ENCODE assay signal across 19 cellular contexts in genomic region chr1:92901699-92902405, GRCh38. TPM values are rescaled to one million over a fixed set of nuclear protein-coding genes. Genes with fewer than 3 reads are reported as not detected.
A peak's percentile ranks its signal among the peaks of the same experiment; 100 is the strongest.
DNase-seq lines count a peak whose midpoint lies in the region; ATAC-seq and TF ChIP-seq lines count a peak whose summit lies in the region.
"Had no signal": no experiment of that assay in that cellular context is flagged by ENCODE, and none has a peak within 500 bp of the region (broad histone marks: within the 10 kb centered on the region; RNA-seq: fewer than 3 reads in every experiment).

No MANE protein-coding gene starts in this region.

- POLR2A ChIA-PET in OCI-LY7 (lab: Charles Lee): interaction anchor here (0.7 to 5.4 kb wide), 13 partner anchors 11 to 61 kb away, joined by 3 to 54 read pairs (median 5); no protein-coding TSS in a partner anchor

- no peak overlapping the region for H2AFZ ChIP-seq in OCI-LY7 (ENCODE audit: low read length)

- WGBS in gastroesophageal sphincter (ENCODE audit: low coverage in 1 of 2), 2 donors: no CpG with 5 or more reads among the region's 3 CpGs

- CTCF ChIA-PET in OCI-LY7 (lab: Charles Lee; ENCODE audit: unreplicated experiment): no interaction called here

- no peaks in the 10 kb centered on the region for H3K9me2 ChIP-seq in OCI-LY7 (ENCODE audit: insufficient read depth, low read length)

- peak; percentile 51 for DNase-seq in NCI-H2171 treated with DMSO at 0.1 percent for 48 hours (lab: John Stamatoyannopoulos, UW)
- no peak for DNase-seq in NCI-H2171 (lab: John Stamatoyannopoulos, UW)
- DNase-seq in NCI-H187 treated with DMSO at 0.1 percent for 48 hours (lab: John Stamatoyannopoulos, UW): peak; percentile 55
- no peak for DNase-seq in OCI-LY7 (ENCODE audit: low spot score)
- no peak for DNase-seq in stimulated activated effector memory CD8-positive, alpha-beta T cell treated with anti-CD3 and anti-CD28 coated beads, Interleukin-12 subunit alpha, Interleukin-12 subunit beta, amount 100 ng/mL, for 72 hours (ENCODE audit: low spot score in 2 of 2)
- no peak for DNase-seq in SK-N-DZ (ENCODE audit: low spot score)
- DNase-seq: activated CD4-positive, alpha-beta T cell treated with anti-CD3 and anti-CD28 coated beads, Interleukin-2, amount 50 U/mL, for 1 hour; C1 segment of cervical spinal cord; effector memory CD8-positive, alpha-beta T cell; islet precursor cell; natural killer cell; NCI-H1694 treated with DMSO at 0.1 percent for 48 hours; RPMI8226; small intestine; stimulated activated CD8-positive, alpha-beta memory T cell treated with anti-CD3 and anti-CD28 coated beads, Interleukin-4, amount 100 ng/mL, for 48 hours; SW 1271; testis had no signal

- no peaks in the 10 kb centered on the region for H4K20me1 ChIP-seq in OCI-LY7 (ENCODE audit: insufficient read depth, low read length)

- TF ChIP-seq EP300 in gastroesophageal sphincter (IDR thresholded peaks at IDR 0.05): no peak

- peaks cover 77% of the 10 kb centered on the region for H3K79me2 ChIP-seq in OCI-LY7 (ENCODE audit: insufficient read depth, low read depth, low read length)

- TF ChIP-seq CTCF in OCI-LY7 (conservative IDR thresholded peaks at IDR 0.05; ENCODE audit: low read length): no peak
- no peak for TF ChIP-seq CTCF in gastroesophageal sphincter (IDR thresholded peaks at IDR 0.05)

- H3K4me2 ChIP-seq in OCI-LY7 (ENCODE audit: low read length): no peak overlapping the region

- H3K27me3 ChIP-seq in gastroesophageal sphincter: no peaks in the 10 kb centered on the region
- H3K27me3 ChIP-seq: testis had no signal

- peaks cover 81% of the 10 kb centered on the region for H3K36me3 ChIP-seq in OCI-LY7 (ENCODE audit: insufficient read depth, low read length)
- H3K36me3 ChIP-seq in gastroesophageal sphincter: peaks cover 0 to 4% of the 10 kb centered on the region in 2 donors

- ATAC-seq in stimulated activated effector memory CD8-positive, alpha-beta T cell treated with anti-CD3 and anti-CD28 coated beads, Interleukin-12 subunit alpha, Interleukin-12 subunit beta, amount 100 ng/mL, for 72 hours: no peak
- ATAC-seq in HG03095 (IDR thresholded peaks at IDR 0.05; ENCODE audit: unreplicated experiment) (no peak), gastroesophageal sphincter (no peak)
- ATAC-seq: effector memory CD8-positive, alpha-beta T cell; natural killer cell had no signal

- intact Hi-C loops in OCI-LY7 (cut with micrococcal nuclease; ENCODE audit: unreplicated experiment): loop anchor here (2.0 kb wide), 1 partner anchor 59 kb away; the partner anchor contains the start of gene DIPK1A

- H3K9me3 Mint-ChIP-seq in stimulated activated effector memory CD8-positive, alpha-beta T cell treated with anti-CD3 and anti-CD28 coated beads, Interleukin-12 subunit alpha, Interleukin-12 subunit beta, amount 100 ng/mL, for 72 hours: peaks cover 8% of the 10 kb centered on the region
- H3K9me3 Mint-ChIP-seq: effector memory CD8-positive, alpha-beta T cell had no signal

- H3K36me3 Mint-ChIP-seq in stimulated activated effector memory CD8-positive, alpha-beta T cell treated with anti-CD3 and anti-CD28 coated beads, Interleukin-12 subunit alpha, Interleukin-12 subunit beta, amount 100 ng/mL, for 72 hours: no peaks in the 10 kb centered on the region

- H3K27ac Mint-ChIP-seq in stimulated activated effector memory CD8-positive, alpha-beta T cell treated with anti-CD3 and anti-CD28 coated beads, Interleukin-12 subunit alpha, Interleukin-12 subunit beta, amount 100 ng/mL, for 72 hours: peak overlapping the region; percentile 52
- H3K27ac Mint-ChIP-seq: effector memory CD8-positive, alpha-beta T cell had no signal

- TF ChIP-seq POLR2A in gastroesophageal sphincter (IDR thresholded peaks at IDR 0.05): no peak

- peak overlapping the region; percentile 18 for H3K27ac ChIP-seq in OCI-LY7 (ENCODE audit: low read depth, low read length, poor library complexity, severe bottlenecking)
- no peak overlapping the region for H3K27ac ChIP-seq in gastroesophageal sphincter
- H3K27ac ChIP-seq: testis had no signal

- H3K9me3 ChIP-seq in OCI-LY7 (ENCODE audit: low read length): peaks cover 41% of the 10 kb centered on the region
- H3K9me3 ChIP-seq in gastroesophageal sphincter: peaks cover 0 to 3% (median 0%) of the 10 kb centered on the region in 3 donors
- H3K9me3 ChIP-seq: testis had no signal

- no TSS peak for BruUV-seq in OCI-LY7 (replicated peaks; lab: Mats Ljungman, UMichigan)

- peaks cover 53% of the 10 kb centered on the region for H3K4me1 ChIP-seq in OCI-LY7 (ENCODE audit: insufficient read depth, low read length, poor library complexity, severe bottlenecking)
- H3K4me1 ChIP-seq in gastroesophageal sphincter: no peaks in the 10 kb centered on the region
- H3K4me1 ChIP-seq: testis had no signal

- H3K4me3 ChIP-seq in OCI-LY7 (ENCODE audit: low read depth, low read length, poor library complexity, severe bottlenecking): no peak overlapping the region
- no peak overlapping the region for H3K4me3 ChIP-seq in gastroesophageal sphincter
- H3K4me3 ChIP-seq: testis had no signal

- H3K4me3 Mint-ChIP-seq in stimulated activated effector memory CD8-positive, alpha-beta T cell treated with anti-CD3 and anti-CD28 coated beads, Interleukin-12 subunit alpha, Interleukin-12 subunit beta, amount 100 ng/mL, for 72 hours: no peak overlapping the region
- H3K4me3 Mint-ChIP-seq: effector memory CD8-positive, alpha-beta T cell; natural killer cell had no signal

- H3K4me1 Mint-ChIP-seq in stimulated activated effector memory CD8-positive, alpha-beta T cell treated with anti-CD3 and anti-CD28 coated beads, Interleukin-12 subunit alpha, Interleukin-12 subunit beta, amount 100 ng/mL, for 72 hours: no peaks in the 10 kb centered on the region

RNA-seq across cellular contexts. Expression of gene DIPK1A, which starts 59.4 kb away (rescaled TPM):
- 13.0 and 13.5 TPM in 2 replicates for total RNA-seq in OCI-LY7 (2014; rRNA removed; shearing (Covaris generic))
- total RNA-seq in OCI-LY7 (2022): 25.4 and 26.2 TPM in 2 replicates
- total RNA-seq in gastroesophageal sphincter: 10 to 100 TPM; 10.2 to 39.2 (median 32.9) TPM
- polyA plus RNA-seq in SK-N-DZ (2014; cell fraction: cytosol; rRNA removed): 8.2 and 10.8 TPM in 2 replicates
- polyA plus RNA-seq in SK-N-DZ (2014; cell fraction: nucleus; rRNA removed): 3.0 and 6.4 TPM in 2 replicates

Comparison
In these comparisons a context has a peak if more than half of its experiments do, and no peak if none do; other contexts are left out.
1. DNase-seq: peak in NCI-H2171 treated with DMSO at 0.1 percent for 48 hours (single experiment) and NCI-H187 treated with DMSO at 0.1 percent for 48 hours (single experiment); none in NCI-H2171 (single experiment), OCI-LY7 (single experiment), stimulated activated effector memory CD8-positive, alpha-beta T cell treated with anti-CD3 and anti-CD28 coated beads, Interleukin-12 subunit alpha, Interleukin-12 subunit beta, amount 100 ng/mL, for 72 hours (0 of 2) and SK-N-DZ (single experiment).